ENCODE assay signal across 2 cellular contexts in the genomic region with DNA sequence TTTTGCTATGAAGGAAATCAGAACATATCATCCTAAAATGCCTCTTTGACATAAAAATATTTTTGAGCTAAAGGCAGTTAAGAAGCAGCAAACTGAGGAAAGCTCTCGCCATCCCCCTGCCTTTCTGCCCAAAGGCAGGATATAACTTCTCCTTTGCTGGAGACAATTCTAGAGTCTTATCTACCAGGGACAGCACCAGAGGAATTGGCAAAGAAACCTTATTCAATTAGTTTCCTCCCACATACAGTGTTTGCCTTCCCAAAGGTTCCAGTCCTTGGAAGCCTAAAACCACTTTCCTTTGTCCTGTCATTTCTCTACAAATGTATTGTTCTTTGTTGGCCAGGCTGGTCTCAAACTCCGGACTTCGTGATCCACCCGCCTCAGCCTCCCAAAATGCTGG.
TF ChIP-seq lines count a peak whose summit lies in the region.

No MANE protein-coding gene starts in this region.

TF ChIP-seq in PFSK-1, 5 proteins besides CTCF, POLR2A, EP300 and RAD21:
- TF ChIP-seq, protein P1, sequence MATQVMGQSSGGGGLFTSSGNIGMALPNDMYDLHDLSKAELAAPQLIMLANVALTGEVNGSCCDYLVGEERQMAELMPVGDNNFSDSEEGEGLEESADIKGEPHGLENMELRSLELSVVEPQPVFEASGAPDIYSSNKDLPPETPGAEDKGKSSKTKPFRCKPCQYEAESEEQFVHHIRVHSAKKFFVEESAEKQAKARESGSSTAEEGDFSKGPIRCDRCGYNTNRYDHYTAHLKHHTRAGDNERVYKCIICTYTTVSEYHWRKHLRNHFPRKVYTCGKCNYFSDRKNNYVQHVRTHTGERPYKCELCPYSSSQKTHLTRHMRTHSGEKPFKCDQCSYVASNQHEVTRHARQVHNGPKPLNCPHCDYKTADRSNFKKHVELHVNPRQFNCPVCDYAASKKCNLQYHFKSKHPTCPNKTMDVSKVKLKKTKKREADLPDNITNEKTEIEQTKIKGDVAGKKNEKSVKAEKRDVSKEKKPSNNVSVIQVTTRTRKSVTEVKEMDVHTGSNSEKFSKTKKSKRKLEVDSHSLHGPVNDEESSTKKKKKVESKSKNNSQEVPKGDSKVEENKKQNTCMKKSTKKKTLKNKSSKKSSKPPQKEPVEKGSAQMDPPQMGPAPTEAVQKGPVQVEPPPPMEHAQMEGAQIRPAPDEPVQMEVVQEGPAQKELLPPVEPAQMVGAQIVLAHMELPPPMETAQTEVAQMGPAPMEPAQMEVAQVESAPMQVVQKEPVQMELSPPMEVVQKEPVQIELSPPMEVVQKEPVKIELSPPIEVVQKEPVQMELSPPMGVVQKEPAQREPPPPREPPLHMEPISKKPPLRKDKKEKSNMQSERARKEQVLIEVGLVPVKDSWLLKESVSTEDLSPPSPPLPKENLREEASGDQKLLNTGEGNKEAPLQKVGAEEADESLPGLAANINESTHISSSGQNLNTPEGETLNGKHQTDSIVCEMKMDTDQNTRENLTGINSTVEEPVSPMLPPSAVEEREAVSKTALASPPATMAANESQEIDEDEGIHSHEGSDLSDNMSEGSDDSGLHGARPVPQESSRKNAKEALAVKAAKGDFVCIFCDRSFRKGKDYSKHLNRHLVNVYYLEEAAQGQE (IDR thresholded peaks at IDR 0.05; ENCODE audit: insufficient read depth in 1 of 2, low read depth in 2 of 2, low read length in 2 of 2) = peak; percentile 58 to 86; a peak in 3 of 4 replicates
- TF ChIP-seq TAF1 (IDR thresholded peaks at IDR 0.05; ENCODE audit: borderline replicate concordance, insufficient read depth, low read length) = no peak

TF ChIP-seq in K562, 482 proteins besides CTCF, POLR2A, EP300 and RAD21:
- TF ChIP-seq TCF3 (CRISPR knock-in tag; IDR thresholded peaks at IDR 0.05) = peak; percentile 22; the same call in 1 of the 2 replicates
- no peak for TF ChIP-seq NRF1 (conservative IDR thresholded peaks at IDR 0.05 in 1 of 2, IDR thresholded peaks at IDR 0.05 in 1 of 2)
- TF ChIP-seq, protein P2, sequence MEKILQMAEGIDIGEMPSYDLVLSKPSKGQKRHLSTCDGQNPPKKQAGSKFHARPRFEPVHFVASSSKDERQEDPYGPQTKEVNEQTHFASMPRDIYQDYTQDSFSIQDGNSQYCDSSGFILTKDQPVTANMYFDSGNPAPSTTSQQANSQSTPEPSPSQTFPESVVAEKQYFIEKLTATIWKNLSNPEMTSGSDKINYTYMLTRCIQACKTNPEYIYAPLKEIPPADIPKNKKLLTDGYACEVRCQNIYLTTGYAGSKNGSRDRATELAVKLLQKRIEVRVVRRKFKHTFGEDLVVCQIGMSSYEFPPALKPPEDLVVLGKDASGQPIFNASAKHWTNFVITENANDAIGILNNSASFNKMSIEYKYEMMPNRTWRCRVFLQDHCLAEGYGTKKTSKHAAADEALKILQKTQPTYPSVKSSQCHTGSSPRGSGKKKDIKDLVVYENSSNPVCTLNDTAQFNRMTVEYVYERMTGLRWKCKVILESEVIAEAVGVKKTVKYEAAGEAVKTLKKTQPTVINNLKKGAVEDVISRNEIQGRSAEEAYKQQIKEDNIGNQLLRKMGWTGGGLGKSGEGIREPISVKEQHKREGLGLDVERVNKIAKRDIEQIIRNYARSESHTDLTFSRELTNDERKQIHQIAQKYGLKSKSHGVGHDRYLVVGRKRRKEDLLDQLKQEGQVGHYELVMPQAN (IDR thresholded peaks at IDR 0.05; ENCODE audit: borderline replicate concordance) = no peak
- TF ChIP-seq, protein P3, sequence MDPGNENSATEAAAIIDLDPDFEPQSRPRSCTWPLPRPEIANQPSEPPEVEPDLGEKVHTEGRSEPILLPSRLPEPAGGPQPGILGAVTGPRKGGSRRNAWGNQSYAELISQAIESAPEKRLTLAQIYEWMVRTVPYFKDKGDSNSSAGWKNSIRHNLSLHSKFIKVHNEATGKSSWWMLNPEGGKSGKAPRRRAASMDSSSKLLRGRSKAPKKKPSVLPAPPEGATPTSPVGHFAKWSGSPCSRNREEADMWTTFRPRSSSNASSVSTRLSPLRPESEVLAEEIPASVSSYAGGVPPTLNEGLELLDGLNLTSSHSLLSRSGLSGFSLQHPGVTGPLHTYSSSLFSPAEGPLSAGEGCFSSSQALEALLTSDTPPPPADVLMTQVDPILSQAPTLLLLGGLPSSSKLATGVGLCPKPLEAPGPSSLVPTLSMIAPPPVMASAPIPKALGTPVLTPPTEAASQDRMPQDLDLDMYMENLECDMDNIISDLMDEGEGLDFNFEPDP (CRISPR knock-in tag; IDR thresholded peaks at IDR 0.05) = no peak
- peak; percentile 31; the same call in 1 of the 2 replicates for TF ChIP-seq EHMT2 (IDR thresholded peaks at IDR 0.05)
- TF ChIP-seq, protein P4, sequence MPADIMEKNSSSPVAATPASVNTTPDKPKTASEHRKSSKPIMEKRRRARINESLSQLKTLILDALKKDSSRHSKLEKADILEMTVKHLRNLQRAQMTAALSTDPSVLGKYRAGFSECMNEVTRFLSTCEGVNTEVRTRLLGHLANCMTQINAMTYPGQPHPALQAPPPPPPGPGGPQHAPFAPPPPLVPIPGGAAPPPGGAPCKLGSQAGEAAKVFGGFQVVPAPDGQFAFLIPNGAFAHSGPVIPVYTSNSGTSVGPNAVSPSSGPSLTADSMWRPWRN (IDR thresholded peaks at IDR 0.05; ENCODE audit: low read depth) = no peak
- no peak for TF ChIP-seq PHF20 (IDR thresholded peaks at IDR 0.05; ENCODE audit: partially characterized antibody)
- TF ChIP-seq NFIX (CRISPR knock-in tag; IDR thresholded peaks at IDR 0.05; ENCODE audit: low read depth) = no peak
- no peak for TF ChIP-seq TAF9B (IDR thresholded peaks at IDR 0.05; ENCODE audit: partially characterized antibody)
- no peak for TF ChIP-seq ZNF184 (CRISPR knock-in tag; IDR thresholded peaks at IDR 0.05)
- TF ChIP-seq, protein P5, sequence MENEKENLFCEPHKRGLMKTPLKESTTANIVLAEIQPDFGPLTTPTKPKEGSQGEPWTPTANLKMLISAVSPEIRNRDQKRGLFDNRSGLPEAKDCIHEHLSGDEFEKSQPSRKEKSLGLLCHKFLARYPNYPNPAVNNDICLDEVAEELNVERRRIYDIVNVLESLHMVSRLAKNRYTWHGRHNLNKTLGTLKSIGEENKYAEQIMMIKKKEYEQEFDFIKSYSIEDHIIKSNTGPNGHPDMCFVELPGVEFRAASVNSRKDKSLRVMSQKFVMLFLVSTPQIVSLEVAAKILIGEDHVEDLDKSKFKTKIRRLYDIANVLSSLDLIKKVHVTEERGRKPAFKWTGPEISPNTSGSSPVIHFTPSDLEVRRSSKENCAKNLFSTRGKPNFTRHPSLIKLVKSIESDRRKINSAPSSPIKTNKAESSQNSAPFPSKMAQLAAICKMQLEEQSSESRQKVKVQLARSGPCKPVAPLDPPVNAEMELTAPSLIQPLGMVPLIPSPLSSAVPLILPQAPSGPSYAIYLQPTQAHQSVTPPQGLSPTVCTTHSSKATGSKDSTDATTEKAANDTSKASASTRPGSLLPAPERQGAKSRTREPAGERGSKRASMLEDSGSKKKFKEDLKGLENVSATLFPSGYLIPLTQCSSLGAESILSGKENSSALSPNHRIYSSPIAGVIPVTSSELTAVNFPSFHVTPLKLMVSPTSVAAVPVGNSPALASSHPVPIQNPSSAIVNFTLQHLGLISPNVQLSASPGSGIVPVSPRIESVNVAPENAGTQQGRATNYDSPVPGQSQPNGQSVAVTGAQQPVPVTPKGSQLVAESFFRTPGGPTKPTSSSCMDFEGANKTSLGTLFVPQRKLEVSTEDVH (IDR thresholded peaks at IDR 0.05; ENCODE audit: low read depth, partially characterized antibody) = no peak
- TF ChIP-seq ARNT (IDR thresholded peaks at IDR 0.05) = no peak
- TF ChIP-seq ZNF133 (CRISPR knock-in tag; IDR thresholded peaks at IDR 0.05) = no peak
- TF ChIP-seq, protein P6, sequence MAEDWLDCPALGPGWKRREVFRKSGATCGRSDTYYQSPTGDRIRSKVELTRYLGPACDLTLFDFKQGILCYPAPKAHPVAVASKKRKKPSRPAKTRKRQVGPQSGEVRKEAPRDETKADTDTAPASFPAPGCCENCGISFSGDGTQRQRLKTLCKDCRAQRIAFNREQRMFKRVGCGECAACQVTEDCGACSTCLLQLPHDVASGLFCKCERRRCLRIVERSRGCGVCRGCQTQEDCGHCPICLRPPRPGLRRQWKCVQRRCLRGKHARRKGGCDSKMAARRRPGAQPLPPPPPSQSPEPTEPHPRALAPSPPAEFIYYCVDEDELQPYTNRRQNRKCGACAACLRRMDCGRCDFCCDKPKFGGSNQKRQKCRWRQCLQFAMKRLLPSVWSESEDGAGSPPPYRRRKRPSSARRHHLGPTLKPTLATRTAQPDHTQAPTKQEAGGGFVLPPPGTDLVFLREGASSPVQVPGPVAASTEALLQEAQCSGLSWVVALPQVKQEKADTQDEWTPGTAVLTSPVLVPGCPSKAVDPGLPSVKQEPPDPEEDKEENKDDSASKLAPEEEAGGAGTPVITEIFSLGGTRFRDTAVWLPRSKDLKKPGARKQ (CRISPR knock-in tag; IDR thresholded peaks at IDR 0.05) = no peak
- TF ChIP-seq ADNP (tag; IDR thresholded peaks at IDR 0.05) = no peak
- no peak for TF ChIP-seq GABPA (tag; conservative IDR thresholded peaks at IDR 0.05; ENCODE audit: low read depth)
- no peak for TF ChIP-seq TCFL5 (CRISPR knock-in tag; conservative IDR thresholded peaks at IDR 0.05)
- no peak for TF ChIP-seq GATA2 (CRISPR knock-in tag; IDR thresholded peaks at IDR 0.05)
- TF ChIP-seq ZNF766 (CRISPR knock-in tag; conservative IDR thresholded peaks at IDR 0.05) = peak; percentile 85
- TF ChIP-seq, protein P7, sequence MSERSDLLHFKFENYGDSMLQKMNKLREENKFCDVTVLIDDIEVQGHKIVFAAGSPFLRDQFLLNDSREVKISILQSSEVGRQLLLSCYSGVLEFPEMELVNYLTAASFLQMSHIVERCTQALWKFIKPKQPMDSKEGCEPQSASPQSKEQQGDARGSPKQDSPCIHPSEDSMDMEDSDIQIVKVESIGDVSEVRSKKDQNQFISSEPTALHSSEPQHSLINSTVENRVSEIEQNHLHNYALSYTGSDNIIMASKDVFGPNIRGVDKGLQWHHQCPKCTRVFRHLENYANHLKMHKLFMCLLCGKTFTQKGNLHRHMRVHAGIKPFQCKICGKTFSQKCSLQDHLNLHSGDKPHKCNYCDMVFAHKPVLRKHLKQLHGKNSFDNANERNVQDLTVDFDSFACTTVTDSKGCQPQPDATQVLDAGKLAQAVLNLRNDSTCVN (CRISPR knock-in tag; IDR thresholded peaks at IDR 0.05) = no peak
- TF ChIP-seq SOX6 (IDR thresholded peaks at IDR 0.05) = 0 out of 2 replicates have a peak, but pooled peaks have one; percentile 21
- no peak for TF ChIP-seq FOXK1 (CRISPR knock-in tag; IDR thresholded peaks at IDR 0.05; ENCODE audit: borderline replicate concordance)
- no peak for TF ChIP-seq HCFC1 (IDR thresholded peaks at IDR 0.05; ENCODE audit: low read depth, low read length)
- TF ChIP-seq ZNF696 (CRISPR knock-in tag; conservative IDR thresholded peaks at IDR 0.05) = no peak
- no peak for TF ChIP-seq TRIM24 (IDR thresholded peaks at IDR 0.05)
- TF ChIP-seq ZNF124 (CRISPR knock-in tag; IDR thresholded peaks at IDR 0.05) = no peak
